8 cellular contexts compared by ENCODE assay signal in genomic region chr6:13445005-13445743, GRCh38. TPM values are rescaled to one million over a fixed set of nuclear protein-coding genes. Genes with fewer than 3 reads are reported as not detected.
DNase-seq lines count a peak whose midpoint lies in the region; ATAC-seq and TF ChIP-seq lines count a peak whose summit lies in the region.

No MANE protein-coding gene starts in this region.

- H3K79me2 ChIP-seq in smooth muscle cell (ENCODE audit: low read depth) = peaks cover 23% of the 10 kb centered on the region
- H3K79me2 ChIP-seq in Karpas-422 (ENCODE audit: low read length) = peaks cover 75% of the 10 kb centered on the region

- H3F3A ChIP-seq in smooth muscle cell (ENCODE audit: low read depth) = peaks cover 7% of the 10 kb centered on the region

- H3K9me3 ChIP-seq in BE2C = no peaks in the 10 kb centered on the region
- H3K9me3 ChIP-seq in heart left ventricle = no peaks in the 10 kb centered on the region
- no peaks in the 10 kb centered on the region for H3K9me3 ChIP-seq in smooth muscle cell (replicated peaks; ENCODE audit: low read depth)
- no peaks in the 10 kb centered on the region for H3K9me3 ChIP-seq in Karpas-422 (ENCODE audit: low read length)

- no peak for TF ChIP-seq POLR2A in heart left ventricle (IDR thresholded peaks at IDR 0.05)

- H3K27ac ChIP-seq in heart left ventricle = peak overlapping the region; percentile 17 to 80 (median 52)
- H3K27ac ChIP-seq in smooth muscle cell (ENCODE audit: low read depth) = no peak overlapping the region
- no peak overlapping the region for H3K27ac ChIP-seq in Karpas-422 (ENCODE audit: low read length)

- peak; percentile 88 for DNase-seq in BE2C
- DNase-seq in HS-27A (ENCODE audit: low read depth) = peak; percentile 23
- DNase-seq in SHP77 (lab: John Stamatoyannopoulos, UW) = peak; percentile 86 to 89
- peak; percentile 53 to 84 (median 74) for DNase-seq in heart left ventricle
- no peak for DNase-seq in smooth muscle cell (lab: John Stamatoyannopoulos, UW; ENCODE audit: unreplicated experiment)
- no peak for DNase-seq in NK-92 (lab: John Stamatoyannopoulos, UW; ENCODE audit: unreplicated experiment)
- no peak for DNase-seq in Karpas-422

- H3K4me2 ChIP-seq in smooth muscle cell (peak overlapping the region; percentile 53), Karpas-422 (ENCODE audit: low read depth, low read length, poor library complexity, severe bottlenecking) (no peak overlapping the region)

- H3K27me3 ChIP-seq in BE2C (no peaks in the 10 kb centered on the region), heart left ventricle (no peaks in the 10 kb centered on the region), smooth muscle cell (ENCODE audit: low read depth) (no peaks in the 10 kb centered on the region), Karpas-422 (ENCODE audit: low read length) (no peaks in the 10 kb centered on the region)

- intact Hi-C loops in heart left ventricle (cut with DNase I) = no loop called here

- H4K20me1 ChIP-seq in smooth muscle cell (ENCODE audit: low read depth) = peaks cover 4% of the 10 kb centered on the region
- H4K20me1 ChIP-seq in Karpas-422 (ENCODE audit: insufficient read depth, low read depth, low read length) = 0 out of 2 replicates have a peak, but pooled peaks cover 12% of the 10 kb centered on the region

- no peak for TF ChIP-seq CTCF in BE2C (IDR thresholded peaks at IDR 0.05; ENCODE audit: low read depth, low read length)
- TF ChIP-seq CTCF in heart left ventricle (IDR thresholded peaks at IDR 0.05) = no peak
- TF ChIP-seq CTCF in smooth muscle cell (IDR thresholded peaks at IDR 0.05; ENCODE audit: borderline replicate concordance, insufficient read depth, poor library complexity, severe bottlenecking) = no peak

- H3K36me3 ChIP-seq in BE2C = no peaks in the 10 kb centered on the region
- H3K36me3 ChIP-seq in heart left ventricle = no peaks in the 10 kb centered on the region
- no peaks in the 10 kb centered on the region for H3K36me3 ChIP-seq in smooth muscle cell (ENCODE audit: low read depth)
- no peaks in the 10 kb centered on the region for H3K36me3 ChIP-seq in Karpas-422 (ENCODE audit: insufficient read depth, low read length)

- H2AFZ ChIP-seq in smooth muscle cell (ENCODE audit: low read depth) (no peak overlapping the region), Karpas-422 (ENCODE audit: low read length) (no peak overlapping the region)

- H3K4me1 ChIP-seq in BE2C = peaks cover 18% of the 10 kb centered on the region
- peaks cover 13 to 88% (median 60%) of the 10 kb centered on the region in 12 donors for H3K4me1 ChIP-seq in heart left ventricle
- peaks cover 9% of the 10 kb centered on the region for H3K4me1 ChIP-seq in smooth muscle cell (ENCODE audit: low read depth)
- peaks cover 19% of the 10 kb centered on the region for H3K4me1 ChIP-seq in Karpas-422 (ENCODE audit: low read length)

- H3K9ac ChIP-seq in smooth muscle cell (ENCODE audit: low read depth) (no peak overlapping the region), Karpas-422 (ENCODE audit: low read length) (no peak overlapping the region)

- WGBS in heart left ventricle, 4 donors = 5 to 13% (median 6%) methylated on average over 9 of the region's 9 CpGs
- 47% methylated on average over 9 of the region's 9 CpGs for WGBS in smooth muscle cell (ENCODE audit: low lambda C conversion rate)

- ATAC-seq in heart left ventricle (peak; percentile 45 to 63 (median 53)), HG03175 (IDR thresholded peaks at IDR 0.05; ENCODE audit: unreplicated experiment) (no peak)

- no peaks in the 10 kb centered on the region for H3K9me2 ChIP-seq in Karpas-422 (replicated peaks; ENCODE audit: insufficient read depth, low read length)

- H3K4me3 ChIP-seq in BE2C (ENCODE audit: low read depth, low read length) (no peak overlapping the region), heart left ventricle (no peak overlapping the region), smooth muscle cell (no peak overlapping the region), Karpas-422 (ENCODE audit: low read length) (no peak overlapping the region)

RNA-seq across cellular contexts. Expression of gene GFOD1, which starts 42.2 kb away (rescaled TPM):
- 14.1 TPM for polyA plus RNA-seq in BE2C (2012; ENCODE audit: insufficient read depth, insufficient read length, low read depth)
- 10 to 100 TPM; 25.0 to 65.8 (median 41.9) TPM for total RNA-seq in heart left ventricle
- polyA plus RNA-seq in heart left ventricle = 10 to 100 TPM; 16.2 to 41.5 TPM
- total RNA-seq in smooth muscle cell = 9.6 and 10.0 TPM in 2 replicates
- 11.8 and 14.0 TPM in 2 replicates for polyA plus RNA-seq in smooth muscle cell
- total RNA-seq in Karpas-422 (2014; rRNA removed; shearing (Covaris generic); ENCODE audit: low replicate concordance) = 27.1 and 29.5 TPM in 2 replicates

Comparison
In these comparisons a context has a peak if more than half of its experiments do, and no peak if none do; other contexts are left out.
1. DNase-seq: peak in BE2C (single experiment), HS-27A (single experiment), SHP77 (2 of 2) and heart left ventricle (5 of 5); none in smooth muscle cell (single experiment), NK-92 (single experiment) and Karpas-422 (single experiment).
2. H3K27ac ChIP-seq: peak in heart left ventricle (12 of 12); none in smooth muscle cell (single experiment) and Karpas-422 (single experiment).